ENCODE assay signal across 13 cellular contexts in genomic region chr17:66755101-66755943, GRCh38.
A peak's percentile ranks its signal among the peaks of the same experiment; 100 is the strongest.
DNase-seq lines count a peak whose midpoint lies in the region; ATAC-seq and TF ChIP-seq lines count a peak whose summit lies in the region.
"Had no signal": no experiment of that assay in that cellular context is flagged by ENCODE, and none has a peak within 500 bp of the region (broad histone marks: within the 10 kb centered on the region; RNA-seq: fewer than 3 reads in every experiment).

No MANE protein-coding gene starts in this region.

- ATAC-seq in HG03045 (IDR thresholded peaks at IDR 0.05; ENCODE audit: unreplicated experiment) (no peak), HG03565 (IDR thresholded peaks at IDR 0.05; ENCODE audit: unreplicated experiment) (no peak)

- H3K36me3 Mint-ChIP-seq in activated T-cell treated with anti-CD3 and anti-CD28 coated beads, Interleukin-2, amount 50 U/mL, for 24 hours (ENCODE audit: low read depth), result peaks cover 89% of the 10 kb centered on the region

- H3K27ac Mint-ChIP-seq in activated T-cell treated with anti-CD3 and anti-CD28 coated beads, Interleukin-2, amount 50 U/mL, for 24 hours, result peak overlapping the region; percentile 4

- no peak for DNase-seq in activated T-cell treated with anti-CD3 and anti-CD28 coated beads, Interleukin-2, amount 50 U/mL, for 24 hours
- no peak for DNase-seq in activated T-cell treated with anti-CD3 and anti-CD28 coated beads, Interleukin-2, amount 50 U/mL, for 48 hours
- DNase-seq in NCI-H2227 treated with DMSO at 0.1 percent for 48 hours (lab: John Stamatoyannopoulos, UW), result peak; percentile 76
- DNase-seq in epithelial cell of proximal tubule (ENCODE audit: low read depth), result peak; percentile 12
- DNase-seq in medulla oblongata (ENCODE audit: extremely low spot score), result no peak
- no peak for DNase-seq in 8988T
- DNase-seq: activated CD4-positive, CD25-positive, alpha-beta regulatory T cell; activated CD8-positive, alpha-beta memory T cell treated with anti-CD3 and anti-CD28 coated beads, Interleukin-2, amount 50 U/mL, for 48 hours; adrenal gland; Kasumi-1; mesenchymal stem cell had no signal

- H3K9me3 Mint-ChIP-seq in activated T-cell treated with anti-CD3 and anti-CD28 coated beads, Interleukin-2, amount 50 U/mL, for 24 hours, result no peaks in the 10 kb centered on the region

- no peaks in the 10 kb centered on the region for H3K4me1 Mint-ChIP-seq in activated T-cell treated with anti-CD3 and anti-CD28 coated beads, Interleukin-2, amount 50 U/mL, for 24 hours (ENCODE audit: low read depth)

- no peak for TF ChIP-seq CTCF in epithelial cell of proximal tubule (conservative IDR thresholded peaks at IDR 0.05; ENCODE audit: low read depth, low read length)

- no peaks in the 10 kb centered on the region for H3K27me3 Mint-ChIP-seq in activated T-cell treated with anti-CD3 and anti-CD28 coated beads, Interleukin-2, amount 50 U/mL, for 24 hours

- H3K4me3 ChIP-seq in epithelial cell of proximal tubule (ENCODE audit: low read depth, low read length), result no peak overlapping the region
- H3K4me3 ChIP-seq: adrenal gland had no signal

- no peak overlapping the region for H3K4me3 Mint-ChIP-seq in activated T-cell treated with anti-CD3 and anti-CD28 coated beads, Interleukin-2, amount 50 U/mL, for 24 hours

Comparison
In these comparisons a context has a peak if more than half of its experiments do, and no peak if none do; other contexts are left out.
1. DNase-seq: peak in NCI-H2227 treated with DMSO at 0.1 percent for 48 hours (single experiment) and epithelial cell of proximal tubule (single experiment); none in activated T-cell treated with anti-CD3 and anti-CD28 coated beads, Interleukin-2, amount 50 U/mL, for 24 hours (single experiment), activated T-cell treated with anti-CD3 and anti-CD28 coated beads, Interleukin-2, amount 50 U/mL, for 48 hours (0 of 2), medulla oblongata (single experiment) and 8988T (single experiment).